Comparison of ENCODE assay signal across 8 cellular contexts in genomic region chr10:135601-136464, GRCh38. TPM values are rescaled to one million over a fixed set of nuclear protein-coding genes. Genes with fewer than 3 reads are reported as not detected.
A peak's percentile ranks its signal among the peaks of the same experiment; 100 is the strongest.
DNase-seq lines count a peak whose midpoint lies in the region; ATAC-seq and TF ChIP-seq lines count a peak whose summit lies in the region.

No MANE protein-coding gene starts in this region.

- H3K79me2 ChIP-seq in hepatocyte, result peaks cover 78% of the 10 kb centered on the region

- peak overlapping the region; percentile 72 for H2AFZ ChIP-seq in hepatocyte

- ATAC-seq in GM21381 (IDR thresholded peaks at IDR 0.05; ENCODE audit: unreplicated experiment), result peak; percentile 31
- ATAC-seq in T-helper 17 cell, result peak; percentile 57

- H3K9me2 ChIP-seq in hepatocyte (replicated peaks; ENCODE audit: insufficient read depth), result no peaks in the 10 kb centered on the region

- no peak for TF ChIP-seq CTCF in ascending aorta (IDR thresholded peaks at IDR 0.05)
- TF ChIP-seq CTCF in hepatocyte (IDR thresholded peaks at IDR 0.05; ENCODE audit: poor library complexity), result peak; percentile 4
- TF ChIP-seq CTCF in retinal pigment epithelial cell (conservative IDR thresholded peaks at IDR 0.05; ENCODE audit: low read depth, low read length), result no peak

- H3K27me3 Mint-ChIP-seq in T-helper 17 cell, result no peaks in the 10 kb centered on the region

- H3K4me3 ChIP-seq in HUES48 (ENCODE audit: low read depth, low read length), result peak overlapping the region; percentile 66
- H3K4me3 ChIP-seq in ascending aorta, result peak overlapping the region; percentile 88 to 97
- H3K4me3 ChIP-seq in hepatocyte, result peak overlapping the region; percentile 92
- H3K4me3 ChIP-seq in retinal pigment epithelial cell (ENCODE audit: low read length), result peak overlapping the region; percentile 83

- DNase-seq in DMS53 treated with DMSO at 0.1 percent for 48 hours (lab: John Stamatoyannopoulos, UW; ENCODE audit: unreplicated experiment), result peak; percentile 70
- peak; percentile 36 to 47 (median 42) for DNase-seq in T-helper 17 cell
- peak in 1 of 2 donors; percentile 75 for DNase-seq in ascending aorta (ENCODE audit: low spot score in 2 of 2)
- DNase-seq in hepatocyte (ENCODE audit: low spot score), result peak; percentile 78
- DNase-seq in retinal pigment epithelial cell (ENCODE audit: low read depth), result no peak
- no peak for DNase-seq in cerebellar nuclear complex (lab: John Stamatoyannopoulos, UW)

- intact Hi-C loops in ascending aorta (cut with DNase I), result loop anchor here (5.0 kb wide), 1 partner anchor 551 kb away; the partner anchor contains the start of gene DIP2C

- no peaks in the 10 kb centered on the region for H3K9me3 ChIP-seq in HUES48 (ENCODE audit: control insufficient read depth, insufficient read depth, low read length)
- H3K9me3 ChIP-seq in T-helper 17 cell (ENCODE audit: control insufficient read depth, low read length, poor library complexity, severe bottlenecking), result no peaks in the 10 kb centered on the region
- H3K9me3 ChIP-seq in ascending aorta, result no peaks in the 10 kb centered on the region
- no peaks in the 10 kb centered on the region for H3K9me3 ChIP-seq in hepatocyte (ENCODE audit: low read depth)

- H3K36me3 ChIP-seq in HUES48 (ENCODE audit: control insufficient read depth, insufficient read depth, low read length) (no peaks in the 10 kb centered on the region), ascending aorta (no peaks in the 10 kb centered on the region), hepatocyte (replicated peaks; ENCODE audit: insufficient read depth, low read depth) (no peaks in the 10 kb centered on the region)

- 1% methylated on average over 64 of the region's 112 CpGs for WGBS in hepatocyte (ENCODE audit: low lambda C conversion rate, missing lambda C conversion rate)

- peak overlapping the region; percentile 92 for H3K4me3 Mint-ChIP-seq in T-helper 17 cell

- H3K9ac ChIP-seq in HUES48 (ENCODE audit: low read depth, low read length), result peak overlapping the region; percentile 70

- H4K20me1 ChIP-seq in hepatocyte (ENCODE audit: insufficient read depth, poor library complexity, severe bottlenecking), result peaks cover 47% of the 10 kb centered on the region

- peak overlapping the region; percentile 89 for H3K27ac Mint-ChIP-seq in T-helper 17 cell

- H3K36me3 Mint-ChIP-seq in T-helper 17 cell (ENCODE audit: low read depth), result no peaks in the 10 kb centered on the region

- H3K4me1 ChIP-seq in HUES48 (ENCODE audit: control insufficient read depth, insufficient read depth, low read length), result peaks cover 21% of the 10 kb centered on the region
- peaks cover 3 to 22% of the 10 kb centered on the region in 2 donors for H3K4me1 ChIP-seq in ascending aorta
- H3K4me1 ChIP-seq in hepatocyte (ENCODE audit: insufficient read depth), result peaks cover 32% of the 10 kb centered on the region

- H3K27me3 ChIP-seq in HUES48 (ENCODE audit: control insufficient read depth, insufficient read depth, low read length) (peaks cover 25% of the 10 kb centered on the region), ascending aorta (no peaks in the 10 kb centered on the region), hepatocyte (no peaks in the 10 kb centered on the region)

- peaks cover 20% of the 10 kb centered on the region for H3K4me1 Mint-ChIP-seq in T-helper 17 cell

- H3K27ac ChIP-seq in HUES48 (ENCODE audit: low read depth, low read length), result peak overlapping the region; percentile 85
- H3K27ac ChIP-seq in ascending aorta, result peak overlapping the region; percentile 86 to 99
- peak overlapping the region; percentile 99 for H3K27ac ChIP-seq in hepatocyte

- peak overlapping the region; percentile 92 for H3K4me2 ChIP-seq in hepatocyte

RNA-seq across cellular contexts. Expression of gene ZMYND11, which starts 0.6 kb away (rescaled TPM):
- total RNA-seq in T-helper 17 cell, result 10 to 100 TPM; 41.3 TPM
- total RNA-seq in ascending aorta, result 29.6 TPM
- 64.3 and 70.2 TPM in 2 replicates for total RNA-seq in hepatocyte
- 26.3 and 31.5 TPM in 2 replicates for polyA plus RNA-seq in hepatocyte

Comparison
In these comparisons a context has a peak if more than half of its experiments do, and no peak if none do; other contexts are left out.
1. DNase-seq: peak in DMS53 treated with DMSO at 0.1 percent for 48 hours (single experiment), T-helper 17 cell (3 of 3) and hepatocyte (single experiment); none in retinal pigment epithelial cell (single experiment) and cerebellar nuclear complex (0 of 2).
2. Peak in every context shown above with its lines, with median percentiles within 50 percentile points of each other: H3K27ac ChIP-seq and H3K4me3 ChIP-seq.